Comparison of ENCODE assay signal across 1 cellular context in genomic region chr17:78176548-78177025, GRCh38.
TF ChIP-seq lines count a peak whose summit lies in the region.

No MANE protein-coding gene starts in this region.

TF ChIP-seq in GM12878, 131 proteins besides CTCF, POLR2A, EP300 and RAD21 (continues in another document):
- TF ChIP-seq SP1 (IDR thresholded peaks at IDR 0.05; ENCODE audit: low read depth, low read length) (no peak), USF1 (IDR thresholded peaks at IDR 0.05; ENCODE audit: borderline replicate concordance, extremely low read length, insufficient read depth, low read depth, low read length) (no peak), NFIC (IDR thresholded peaks at IDR 0.05; ENCODE audit: low read depth, low read length) (no peak), ZNF592 (IDR thresholded peaks at IDR 0.05) (0 out of 2 replicates have a peak, but pooled peaks have one; percentile 14), SKIL (IDR thresholded peaks at IDR 0.05; ENCODE audit: low read depth, poor library complexity, severe bottlenecking) (no peak), MYB (IDR thresholded peaks at IDR 0.05; ENCODE audit: borderline replicate concordance, low read depth, low read length) (no peak), RELB (IDR thresholded peaks at IDR 0.05; ENCODE audit: low read depth) (no peak), BMI1 (IDR thresholded peaks at IDR 0.05; ENCODE audit: borderline replicate concordance) (no peak), CHD2 (IDR thresholded peaks at IDR 0.05; ENCODE audit: borderline replicate concordance, low read depth, low read length) (peak; percentile 11; the same call in 1 of the 2 replicates), CUX1 (IDR thresholded peaks at IDR 0.05; ENCODE audit: insufficient replicate concordance, low read depth, low read length) (no peak), BACH1 (IDR thresholded peaks at IDR 0.05; ENCODE audit: borderline replicate concordance) (peak; percentile 25; the same call in 1 of the 2 replicates), RBBP5 (conservative IDR thresholded peaks at IDR 0.05) (no peak), REST (IDR thresholded peaks at IDR 0.05; ENCODE audit: low read depth, low read length) (no peak), FOS (IDR thresholded peaks at IDR 0.05; ENCODE audit: borderline replicate concordance, extremely low read depth, insufficient read length) (no peak), LARP7 (IDR thresholded peaks at IDR 0.05) (no peak), TCF3 (IDR thresholded peaks at IDR 0.05; ENCODE audit: borderline replicate concordance, insufficient read depth, low read depth, low read length) (peak; percentile 95), MTA3 (IDR thresholded peaks at IDR 0.05; ENCODE audit: borderline replicate concordance, low read length) (no peak; the same call in 1 of the 2 replicates), ZBTB40 (IDR thresholded peaks at IDR 0.05; ENCODE audit: borderline replicate concordance) (no peak), ZBED1 (IDR thresholded peaks at IDR 0.05; ENCODE audit: borderline replicate concordance) (no peak; the same call in 1 of the 2 replicates), IKZF1 (conservative IDR thresholded peaks at IDR 0.05) (0 out of 2 replicates have a peak, but pooled peaks have one; percentile 39), SREBF2 (IDR thresholded peaks at IDR 0.05; ENCODE audit: low read length) (no peak), DPF2 (IDR thresholded peaks at IDR 0.05) (0 out of 2 replicates have a peak, but pooled peaks have one; percentile 18), FOXM1 (IDR thresholded peaks at IDR 0.05; ENCODE audit: low read depth, low read length) (no peak; the same call in 1 of the 2 replicates), YBX1 (IDR thresholded peaks at IDR 0.05) (no peak), HDAC2 (IDR thresholded peaks at IDR 0.05) (no peak), E4F1 (IDR thresholded peaks at IDR 0.05; ENCODE audit: borderline replicate concordance, partially characterized antibody) (no peak), CHD4 (IDR thresholded peaks at IDR 0.05) (no peak), BCL11A (IDR thresholded peaks at IDR 0.05; ENCODE audit: low read depth, low read length) (no peak), JUND (IDR thresholded peaks at IDR 0.05; ENCODE audit: low read depth, low read length) (no peak)
